Comparison of ENCODE assay signal across 8 cellular contexts in genomic region chr6:10521104-10521808, GRCh38. TPM values are rescaled to one million over a fixed set of nuclear protein-coding genes. Genes with fewer than 3 reads are reported as not detected.
DNase-seq lines count a peak whose midpoint lies in the region; ATAC-seq, FAIRE-seq and TF ChIP-seq lines count a peak whose summit lies in the region.

TSS of gene GCNT2 (plus strand) at chr6:10521351. CDS start at chr6:10528912, 7,561 bp downstream.

- no peak within 1 kb of the TSS for H3K4me3 Mint-ChIP-seq in activated CD8-positive, alpha-beta memory T cell treated with anti-CD3 and anti-CD28 coated beads, Interleukin-2, amount 10 ng/mL, durations not matched to agents 7 days and 5 days

- TF ChIP-seq POLR2A in tibial nerve (IDR thresholded peaks at IDR 0.05): no peak

- no peaks in the 10 kb centered on the region for H3K36me3 Mint-ChIP-seq in activated CD8-positive, alpha-beta memory T cell treated with anti-CD3 and anti-CD28 coated beads, Interleukin-2, amount 10 ng/mL, durations not matched to agents 7 days and 5 days

- CTCF ChIA-PET in activated CD8-positive, alpha-beta memory T cell treated with anti-CD3 and anti-CD28 coated beads, Interleukin-2, amount 10 ng/mL, durations not matched to agents 7 days and 5 days (lab: Charles Lee): interaction anchor here (1.0 to 1.3 kb wide), 2 partner anchors 10 to 18 kb away, joined by 4 to 9 read pairs; no protein-coding TSS in a partner anchor

- 18 to 25% methylated on average over 12 of the region's 12 CpGs for WGBS in tibial nerve, 2 donors

- DNase-seq in NCI-H2107 treated with DMSO at 0.1 percent for 48 hours (lab: John Stamatoyannopoulos, UW; ENCODE audit: unreplicated experiment): peak; percentile 67
- no peak for DNase-seq in NCI-H2107 (lab: John Stamatoyannopoulos, UW)
- DNase-seq in bronchial epithelial cell (ENCODE audit: low read depth): peak; percentile 90
- peak in 1 of 2 donors; percentile 47 for DNase-seq in left lung
- no peak for DNase-seq in tibial nerve (ENCODE audit: low spot score in 2 of 2)
- DNase-seq in NAMALWA (ENCODE audit: low spot score): no peak
- DNase-seq in activated CD8-positive, alpha-beta memory T cell treated with anti-CD3 and anti-CD28 coated beads, Interleukin-2, amount 10 ng/mL, durations not matched to agents 7 days and 5 days: no peak

- no peak for TF ChIP-seq RAD21 in Ishikawa (IDR thresholded peaks at IDR 0.05; ENCODE audit: low read depth)

- H3K27me3 ChIP-seq in bronchial epithelial cell (ENCODE audit: control insufficient read depth, insufficient read depth, low read length): no peaks in the 10 kb centered on the region
- no peaks in the 10 kb centered on the region for H3K27me3 ChIP-seq in left lung
- H3K27me3 ChIP-seq in tibial nerve: no peaks in the 10 kb centered on the region

- peaks cover 3% of the 10 kb centered on the region for H3K4me1 Mint-ChIP-seq in activated CD8-positive, alpha-beta memory T cell treated with anti-CD3 and anti-CD28 coated beads, Interleukin-2, amount 10 ng/mL, durations not matched to agents 7 days and 5 days

- H3K4me1 ChIP-seq in left lung: peaks cover 8 to 40% of the 10 kb centered on the region in 2 donors
- H3K4me1 ChIP-seq in tibial nerve: no peaks in the 10 kb centered on the region

- H3K27ac Mint-ChIP-seq in activated CD8-positive, alpha-beta memory T cell treated with anti-CD3 and anti-CD28 coated beads, Interleukin-2, amount 10 ng/mL, durations not matched to agents 7 days and 5 days: no peak within 1 kb of the TSS

- H3K9me3 Mint-ChIP-seq in activated CD8-positive, alpha-beta memory T cell treated with anti-CD3 and anti-CD28 coated beads, Interleukin-2, amount 10 ng/mL, durations not matched to agents 7 days and 5 days (ENCODE audit: low read depth): no peaks in the 10 kb centered on the region

- H3K4me3 ChIP-seq in bronchial epithelial cell (ENCODE audit: low read depth, low read length) (peak within 1 kb of the TSS; percentile 29), left lung (peak within 1 kb of the TSS; percentile 15 to 18), tibial nerve (no peak within 1 kb of the TSS)

- FAIRE-seq in bronchial epithelial cell (lab: Jason Lieb, UNC): peak; percentile 70

- TF ChIP-seq CTCF in bronchial epithelial cell (IDR thresholded peaks at IDR 0.05; ENCODE audit: insufficient read depth, low read length, severe bottlenecking) (no peak), left lung (IDR thresholded peaks at IDR 0.05) (no peak), tibial nerve (IDR thresholded peaks at IDR 0.05) (no peak)

- intact Hi-C loops in left lung (cut with DNase I): no loop called here

- H3K9me3 ChIP-seq in left lung (no peaks in the 10 kb centered on the region), tibial nerve (no peaks in the 10 kb centered on the region)

- ATAC-seq in left lung: peak; percentile 89
- ATAC-seq in activated CD8-positive, alpha-beta memory T cell treated with anti-CD3 and anti-CD28 coated beads, Interleukin-2, amount 10 ng/mL, durations not matched to agents 7 days and 5 days: no peak

- TF ChIP-seq EP300 in Ishikawa (IDR thresholded peaks at IDR 0.05; ENCODE audit: borderline replicate concordance) (peak; percentile 87; the same call in 1 of the 2 replicates), tibial nerve (IDR thresholded peaks at IDR 0.05) (no peak)

- H3K27me3 Mint-ChIP-seq in activated CD8-positive, alpha-beta memory T cell treated with anti-CD3 and anti-CD28 coated beads, Interleukin-2, amount 10 ng/mL, durations not matched to agents 7 days and 5 days: peaks cover 12% of the 10 kb centered on the region

- H3K36me3 ChIP-seq in bronchial epithelial cell (ENCODE audit: control insufficient read depth, insufficient read depth, low read length) (no peaks in the 10 kb centered on the region), left lung (no peaks in the 10 kb centered on the region), tibial nerve (no peaks in the 10 kb centered on the region)

- H3K27ac ChIP-seq in left lung (peak within 1 kb of the TSS; percentile 64 to 83), tibial nerve (peak within 1 kb of the TSS in 1 of 4 donors; percentile 16)

TF ChIP-seq in Ishikawa, 13 proteins besides CTCF, POLR2A, EP300 and RAD21:
- TF ChIP-seq NFIC (IDR thresholded peaks at IDR 0.05) (no peak), YY1 (IDR thresholded peaks at IDR 0.05; ENCODE audit: low read depth) (peak; percentile 15; the same call in 1 of the 2 replicates), TCF12 (IDR thresholded peaks at IDR 0.05; ENCODE audit: low read depth) (peak; percentile 88), EGR1 (IDR thresholded peaks at IDR 0.05) (peak; percentile 29; the same call in 1 of the 2 replicates), FOXM1 (IDR thresholded peaks at IDR 0.05; ENCODE audit: borderline replicate concordance, low read depth) (peak; percentile 79), USF1 (IDR thresholded peaks at IDR 0.05) (peak; percentile 20; the same call in 1 of the 2 replicates), TEAD4 (IDR thresholded peaks at IDR 0.05) (peak; percentile 92), MAX (IDR thresholded peaks at IDR 0.05) (no peak; the same call in 1 of the 2 replicates), TAF1 (IDR thresholded peaks at IDR 0.05; ENCODE audit: low read depth) (peak; percentile 40; the same call in 1 of the 2 replicates), ZBTB7A (IDR thresholded peaks at IDR 0.05; ENCODE audit: low read depth) (no peak), CEBPB (IDR thresholded peaks at IDR 0.05) (no peak; the same call in 1 of the 2 replicates)

RNA-seq across cellular contexts. Expression of gene GCNT2, which starts in this region (rescaled TPM):
- total RNA-seq in bronchial epithelial cell: 10.3 and 15.5 TPM in 2 replicates
- 10 to 100 TPM; 25.1 to 32.3 TPM for total RNA-seq in left lung
- 1 to 10 TPM in 3 of 4 donors, under 1 TPM in 1; 0.78 to 3.5 (median 2.5) TPM for total RNA-seq in tibial nerve
- 1 to 10 TPM; 2.2 to 4.3 TPM for total RNA-seq in activated CD8-positive, alpha-beta memory T cell treated with anti-CD3 and anti-CD28 coated beads, Interleukin-2, amount 10 ng/mL, durations not matched to agents 7 days and 5 days

Comparison
In these comparisons a context has a peak if more than half of its experiments do, and no peak if none do; other contexts are left out.
1. DNase-seq: peak in NCI-H2107 treated with DMSO at 0.1 percent for 48 hours (single experiment) and bronchial epithelial cell (single experiment); none in NCI-H2107 (single experiment), tibial nerve (0 of 2), NAMALWA (single experiment) and activated CD8-positive, alpha-beta memory T cell treated with anti-CD3 and anti-CD28 coated beads, Interleukin-2, amount 10 ng/mL, durations not matched to agents 7 days and 5 days (single experiment).
2. H3K4me3 ChIP-seq: peak in bronchial epithelial cell (single experiment) and left lung (2 of 2); none in tibial nerve (0 of 4).